Comparison of ENCODE assay signal across 24 cellular contexts in genomic region chr11:21704539-21704938, GRCh38.
"Had no signal": no experiment of that assay in that cellular context is flagged by ENCODE, and none has a peak within 500 bp of the region (broad histone marks: within the 10 kb centered on the region; RNA-seq: fewer than 3 reads in every experiment).

No MANE protein-coding gene starts in this region.

- H3K4me3 Mint-ChIP-seq: dendritic cell treated with granulocyte-macrophage colony-stimulating factor and Interleukin-4, amounts not matched to agents 40 ng/mL and 50 ng/mL, for 4 days; effector memory CD8-positive, alpha-beta T cell had no signal

- DNase-seq: colonic mucosa; cortex of kidney; dermis blood vessel endothelial cell; dorsolateral prefrontal cortex; effector CD4-positive, alpha-beta T cell; effector memory CD4-positive, alpha-beta T cell; effector memory CD8-positive, alpha-beta T cell; erythroblast; esophagus squamous epithelium; foreskin fibroblast; foreskin keratinocyte; foreskin melanocyte; gastrocnemius medialis; glutamatergic neuron; head of caudate nucleus; heart left ventricle; heart right ventricle had no signal

- H3K9me3 Mint-ChIP-seq: dendritic cell treated with granulocyte-macrophage colony-stimulating factor and Interleukin-4, amounts not matched to agents 40 ng/mL and 50 ng/mL, for 4 days had no signal

- H3K4me3 ChIP-seq: colonic mucosa, coronary artery, dorsolateral prefrontal cortex, esophagus muscularis mucosa, esophagus squamous epithelium, gastrocnemius medialis, gastroesophageal sphincter, heart left ventricle, heart right ventricle, hepatocyte had no signal

- H3K9me3 ChIP-seq: colonic mucosa, esophagus muscularis mucosa, esophagus squamous epithelium, gastrocnemius medialis, gastroesophageal sphincter, heart left ventricle, heart right ventricle had no signal

- H3K36me3 ChIP-seq: colonic mucosa, esophagus muscularis mucosa, esophagus squamous epithelium, gastrocnemius medialis, gastroesophageal sphincter, heart left ventricle, heart right ventricle had no signal

- H3K4me1 ChIP-seq: colonic mucosa, esophagus squamous epithelium, foreskin keratinocyte, gastrocnemius medialis, heart left ventricle, heart right ventricle had no signal

- H3K79me2 ChIP-seq: hepatocyte had no signal

- H2AFZ ChIP-seq: hepatocyte had no signal

- ATAC-seq: effector memory CD8-positive, alpha-beta T cell; esophagus mucosa; foreskin keratinocyte; gastrocnemius medialis; gastroesophageal sphincter; heart left ventricle; heart right ventricle had no signal

- H3K27ac Mint-ChIP-seq: dendritic cell treated with granulocyte-macrophage colony-stimulating factor and Interleukin-4, amounts not matched to agents 40 ng/mL and 50 ng/mL, for 4 days; effector memory CD8-positive, alpha-beta T cell had no signal

- H3K4me2 ChIP-seq: hepatocyte had no signal

- H3K27ac ChIP-seq: colonic mucosa, coronary artery, dorsolateral prefrontal cortex, epithelial cell of prostate, esophagus muscularis mucosa, esophagus squamous epithelium, foreskin keratinocyte, gastrocnemius medialis, gastroesophageal sphincter, heart left ventricle, heart right ventricle, hepatocyte had no signal

- H3K27me3 ChIP-seq: colonic mucosa, dorsolateral prefrontal cortex, esophagus muscularis mucosa, esophagus squamous epithelium, foreskin keratinocyte, gastrocnemius medialis, gastroesophageal sphincter, heart left ventricle, heart right ventricle, hepatocyte had no signal

- H3K27me3 Mint-ChIP-seq: dendritic cell treated with granulocyte-macrophage colony-stimulating factor and Interleukin-4, amounts not matched to agents 40 ng/mL and 50 ng/mL, for 4 days; effector memory CD8-positive, alpha-beta T cell had no signal
